ENCODE assay signal across 12 cellular contexts in the genomic region with DNA sequence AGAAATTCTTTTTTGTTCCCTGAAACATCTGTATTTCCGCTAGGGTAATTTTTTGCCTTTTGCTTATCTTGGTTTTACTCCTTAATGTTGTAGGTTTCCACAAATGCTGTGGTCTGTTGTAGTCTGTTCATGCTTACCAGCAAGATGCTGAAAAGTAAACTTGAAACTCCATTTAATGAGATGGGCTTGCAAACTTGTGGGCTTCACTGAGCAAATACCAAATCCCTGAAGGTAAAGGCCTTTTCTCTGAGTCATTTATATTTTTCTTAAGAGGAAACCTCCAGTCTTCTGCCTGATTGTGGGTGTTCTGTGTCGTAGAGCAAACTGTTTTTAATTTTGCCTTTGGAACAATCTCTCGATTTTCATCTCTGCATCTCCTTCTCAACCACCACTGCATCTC. TPM values are rescaled to one million over a fixed set of nuclear protein-coding genes. Genes with fewer than 3 reads are reported as not detected.
A peak's percentile ranks its signal among the peaks of the same experiment; 100 is the strongest.
DNase-seq lines count a peak whose midpoint lies in the region; ATAC-seq and TF ChIP-seq lines count a peak whose summit lies in the region.
"Had no signal": no experiment of that assay in that cellular context is flagged by ENCODE, and none has a peak within 500 bp of the region (broad histone marks: within the 10 kb centered on the region; RNA-seq: fewer than 3 reads in every experiment).

No MANE protein-coding gene starts in this region.

- H3K27ac Mint-ChIP-seq in osteocyte (ENCODE audit: unreplicated experiment) = no peak overlapping the region
- H3K27ac Mint-ChIP-seq: CD14-positive monocyte had no signal

- ATAC-seq in GM18907 (IDR thresholded peaks at IDR 0.05; ENCODE audit: unreplicated experiment) (peak; percentile 73), HG02973 (IDR thresholded peaks at IDR 0.05; ENCODE audit: unreplicated experiment) (peak; percentile 64)

- no peak overlapping the region for H3K4me3 Mint-ChIP-seq in osteocyte (ENCODE audit: unreplicated experiment)
- H3K4me3 Mint-ChIP-seq: CD14-positive monocyte had no signal

- peaks cover 2% of the 10 kb centered on the region for H3K27me3 Mint-ChIP-seq in osteocyte (ENCODE audit: unreplicated experiment)

- DNase-seq in EH (ENCODE audit: low read depth) (peak; percentile 4), astrocyte of the spinal cord (ENCODE audit: low read depth, low spot score) (peak; percentile 41), A172 (ENCODE audit: low spot score) (no peak), NCI-H2029 (lab: John Stamatoyannopoulos, UW) (no peak), mesenteric fat pad (ENCODE audit: low spot score) (no peak), osteocyte (ENCODE audit: extremely low spot score, unreplicated experiment) (no peak)
- DNase-seq: effector CD8-positive, alpha-beta T cell; GOT3; NCI-H1694 treated with DMSO at 0.1 percent for 48 hours had no signal

- TF ChIP-seq CTCF in astrocyte of the spinal cord (IDR thresholded peaks at IDR 0.05; ENCODE audit: low read depth, low read length) = no peak
- no peak for TF ChIP-seq CTCF in osteocyte (IDR thresholded peaks at IDR 0.05)

- peaks cover 7% of the 10 kb centered on the region for H3K36me3 Mint-ChIP-seq in osteocyte (ENCODE audit: unreplicated experiment)

- no peak overlapping the region for H3K4me3 ChIP-seq in astrocyte of the spinal cord (ENCODE audit: low read depth, low read length)

- peaks cover 10% of the 10 kb centered on the region for H3K9me3 Mint-ChIP-seq in osteocyte (ENCODE audit: unreplicated experiment)

- in situ Hi-C loops in astrocyte of the spinal cord (cut with HindIII; ENCODE audit: low sequenced_read_pairs) = no loop called here

- peaks cover 9% of the 10 kb centered on the region for H3K4me1 Mint-ChIP-seq in osteocyte (ENCODE audit: unreplicated experiment)

RNA-seq across cellular contexts. Expression of a gene that starts 9.3 kb away (rescaled TPM):
- total RNA-seq in A172 (2014; rRNA removed; shearing (Covaris generic)) = 0.65 and 1.6 TPM in 2 replicates
- total RNA-seq in mesenteric fat pad (2.6 TPM), osteocyte (0.65 and 1.0 TPM in 2 replicates)

RNA-seq across cellular contexts. Expression of a gene that starts 15.1 kb away (rescaled TPM):
- 18.9 and 22.6 TPM in 2 replicates for total RNA-seq in A172 (2014; rRNA removed; shearing (Covaris generic))
- total RNA-seq in mesenteric fat pad (24.5 TPM), osteocyte (23.6 and 24.1 TPM in 2 replicates)

Comparison
In these comparisons a context has a peak if more than half of its experiments do, and no peak if none do; other contexts are left out.
1. DNase-seq: peak in EH (single experiment) and astrocyte of the spinal cord (single experiment); none in A172 (single experiment), NCI-H2029 (single experiment), mesenteric fat pad (single experiment) and osteocyte (single experiment).